28 cellular contexts compared by ENCODE assay signal in the genomic region with DNA sequence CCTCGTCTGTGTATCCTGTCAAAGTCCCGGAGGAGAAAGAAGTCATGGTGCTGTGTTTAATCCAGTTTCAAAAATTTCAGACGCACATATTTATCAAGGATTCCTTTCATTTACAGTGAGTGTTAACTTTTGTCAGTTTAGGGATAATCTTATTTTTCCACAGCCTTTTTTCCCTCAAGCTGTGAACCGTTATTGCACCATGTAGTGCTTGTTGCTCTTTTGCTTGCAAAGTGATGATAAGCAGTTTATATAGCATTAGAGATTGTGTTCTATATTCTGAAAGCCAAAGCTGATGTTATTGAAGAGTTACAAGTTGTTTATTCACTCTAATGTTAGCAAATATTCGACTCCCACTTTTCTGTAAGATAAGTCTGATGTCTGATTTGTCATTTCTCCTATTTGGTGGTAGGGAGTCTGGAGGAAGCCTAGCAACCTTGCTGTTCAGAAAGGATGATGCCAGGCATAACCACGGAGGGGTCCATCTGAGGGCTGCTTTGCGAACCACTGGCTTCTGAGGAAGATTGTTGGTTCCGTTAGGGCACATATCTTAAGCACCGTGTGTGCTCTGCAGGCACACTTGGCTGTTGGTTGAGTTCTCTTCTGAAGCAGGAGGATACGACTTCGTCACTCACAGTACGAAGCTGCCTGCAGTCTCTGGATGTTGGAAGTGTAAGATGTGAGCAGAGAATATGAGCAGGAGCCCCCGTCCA. TPM values are rescaled to one million over a fixed set of nuclear protein-coding genes. Genes with fewer than 3 reads are reported as not detected.
DNase-seq lines count a peak whose midpoint lies in the region; ATAC-seq and TF ChIP-seq lines count a peak whose summit lies in the region.
"Had no signal": no experiment of that assay in that cellular context is flagged by ENCODE, and none has a peak within 500 bp of the region (broad histone marks: within the 10 kb centered on the region; RNA-seq: fewer than 3 reads in every experiment).

No MANE protein-coding gene starts in this region.

- intact Hi-C loops in heart left ventricle (cut with DNase I) = no loop called here
- intact Hi-C loops in right cardiac atrium (cut with DNase I) = no loop called here
- intact Hi-C loops in dorsolateral prefrontal cortex (cut with DNase I) = loop anchor here in 1 of 2 donors (5.0 to 10.0 kb wide), 4 partner anchors 51 to 294 kb away; a partner anchor contains a TSS

- no peak for DNase-seq in heart left ventricle
- no peak for DNase-seq in right cardiac atrium
- DNase-seq in dorsolateral prefrontal cortex = peak in 1 of 10 donors; percentile 14
- peak; percentile 57 for DNase-seq in superior temporal gyrus (ENCODE audit: extremely low spot score)
- DNase-seq in NCI-H1105 (lab: John Stamatoyannopoulos, UW) = no peak
- DNase-seq in T1000 (lab: John Stamatoyannopoulos, UW) = no peak
- no peak for DNase-seq in DMS 273 treated with DMSO at 0.1 percent for 48 hours (lab: John Stamatoyannopoulos, UW)
- DNase-seq: activated CD4-positive, alpha-beta T cell treated with anti-CD3 and anti-CD28 coated beads, Interleukin-2, amount 50 U/mL, for 48 hours; activated CD4-positive, CD25-positive, alpha-beta regulatory T cell treated with anti-CD3 and anti-CD28 coated beads, Interleukin-2, amount 50 U/mL, for 72 hours; activated naive CD4-positive, alpha-beta T cell; activated T-cell treated with anti-CD3 and anti-CD28 coated beads, Interleukin-2, amount 50 U/mL, for 72 hours; body of pancreas; CD4-positive, alpha-beta memory T cell; islet precursor cell; KBM-7; lower lobe of right lung; naive thymus-derived CD8-positive, alpha-beta T cell; NCI-H1105 treated with DMSO at 0.1 percent for 48 hours; NCI-H187 treated with DMSO at 0.1 percent for 48 hours; NCI-H524 treated with DMSO at 0.1 percent for 48 hours; NK-92 treated with Interleukin-12 subunit alpha and Interleukin-12 subunit beta, amount 100 ng/mL, for 24 hours; PC-3; psoas muscle; SHP77; stimulated activated naive B cell treated with anti-CD40 and anti-IgM and Interleukin-4, amounts not matched to agents 10 μg/mL and 1 μg/mL and 100 μg/mL, for 72 hours; T-helper 2 cell had no signal

- peak overlapping the region in 4 of 12 donors; percentile 11 to 68 (median 40) for H3K27ac ChIP-seq in heart left ventricle
- no peak overlapping the region for H3K27ac ChIP-seq in right cardiac atrium (ENCODE audit: low read length)
- peak overlapping the region; percentile 11 to 95 (median 87) for H3K27ac ChIP-seq in dorsolateral prefrontal cortex
- peak overlapping the region; percentile 31 to 72 for H3K27ac ChIP-seq in liver (ENCODE audit: low read depth in 1 of 2, low read length in 2 of 2)
- H3K27ac ChIP-seq: body of pancreas, gastroesophageal sphincter, lower lobe of right lung had no signal

- no peak for TF ChIP-seq RAD21 in liver (IDR thresholded peaks at IDR 0.05)

- no peak for TF ChIP-seq CTCF in heart left ventricle (IDR thresholded peaks at IDR 0.05)
- no peak for TF ChIP-seq CTCF in dorsolateral prefrontal cortex (IDR thresholded peaks at IDR 0.05 in 54 of 56, conservative IDR thresholded peaks at IDR 0.05 in 2 of 56; ENCODE audit: low read depth in 1 of 56, partially characterized antibody in 56 of 56)
- TF ChIP-seq CTCF in liver (IDR thresholded peaks at IDR 0.05; ENCODE audit: low read depth, low read length, missing input control) = no peak

- H3K36me3 ChIP-seq in heart left ventricle (no peaks in the 10 kb centered on the region), liver (ENCODE audit: control insufficient read depth in 4 of 4, insufficient read depth in 3 of 4, low read depth in 1 of 4, low read length in 3 of 4) (no peaks in the 10 kb centered on the region)
- H3K36me3 ChIP-seq: gastroesophageal sphincter, lower lobe of right lung had no signal

- ATAC-seq in heart left ventricle (peak in 3 of 4 donors; percentile 25 to 39 (median 32)), right cardiac atrium (no peak)
- ATAC-seq: activated T-cell treated with anti-CD3 and anti-CD28 coated beads, Interleukin-2, amount 50 U/mL, for 72 hours; body of pancreas; gastroesophageal sphincter; naive thymus-derived CD8-positive, alpha-beta T cell; PC-3; stimulated activated naive B cell treated with anti-CD40 and anti-IgM and Interleukin-4, amounts not matched to agents 10 μg/mL and 1 μg/mL and 100 μg/mL, for 72 hours had no signal

- H3K4me1 ChIP-seq in heart left ventricle = peaks cover 5 to 94% (median 82%) of the 10 kb centered on the region in 12 donors
- peaks cover 14% of the 10 kb centered on the region for H3K4me1 ChIP-seq in right cardiac atrium (ENCODE audit: control insufficient read depth, insufficient read depth, low read length)
- H3K4me1 ChIP-seq in liver (ENCODE audit: control insufficient read depth in 4 of 4, insufficient read depth in 4 of 4, low read length in 3 of 4) = peaks cover 25 to 65% (median 36%) of the 10 kb centered on the region in 4 donors

- no peak for TF ChIP-seq POLR2A in heart left ventricle (IDR thresholded peaks at IDR 0.05)

- H3K27me3 ChIP-seq in heart left ventricle (no peaks in the 10 kb centered on the region), right cardiac atrium (ENCODE audit: control insufficient read depth, insufficient read depth) (no peaks in the 10 kb centered on the region), dorsolateral prefrontal cortex (no peaks in the 10 kb centered on the region), liver (ENCODE audit: control insufficient read depth in 4 of 4, insufficient read depth in 4 of 4, low read length in 3 of 4) (no peaks in the 10 kb centered on the region)
- H3K27me3 ChIP-seq: body of pancreas, gastroesophageal sphincter had no signal

- H3K9ac ChIP-seq in liver (ENCODE audit: low read depth in 1 of 2, low read length in 2 of 2) = no peak overlapping the region

- 41 to 50% (median 48%) methylated on average over 13 of the region's 13 CpGs for WGBS in heart left ventricle, 4 donors
- 61% methylated on average over 13 of the region's 13 CpGs for WGBS in right cardiac atrium
- WGBS in liver = 80% methylated on average over 13 of the region's 13 CpGs

- H3K9me3 ChIP-seq in heart left ventricle (no peaks in the 10 kb centered on the region), right cardiac atrium (ENCODE audit: control insufficient read depth, low read length) (no peaks in the 10 kb centered on the region), liver (ENCODE audit: control insufficient read depth in 4 of 4, low read length in 3 of 4) (no peaks in the 10 kb centered on the region)
- H3K9me3 ChIP-seq: body of pancreas, gastroesophageal sphincter, lower lobe of right lung, psoas muscle had no signal

- H3K4me3 ChIP-seq in heart left ventricle (no peak overlapping the region), right cardiac atrium (ENCODE audit: low read length) (no peak overlapping the region), dorsolateral prefrontal cortex (peak overlapping the region in 54 of 59 donors; percentile 0 to 61 (median 32)), liver (ENCODE audit: low read depth in 1 of 3, low read length in 3 of 3) (no peak overlapping the region)
- H3K4me3 ChIP-seq: body of pancreas, gastroesophageal sphincter, lower lobe of right lung, psoas muscle had no signal

TF ChIP-seq in liver, 16 proteins besides CTCF, POLR2A, EP300 and RAD21:
- TF ChIP-seq FOXA2 (IDR thresholded peaks at IDR 0.05) (no peak), TAF1 (conservative IDR thresholded peaks at IDR 0.05) (no peak), NR2F2 (IDR thresholded peaks at IDR 0.05) (no peak), YY1 (IDR thresholded peaks at IDR 0.05) (no peak), FOXA1 (IDR thresholded peaks at IDR 0.05) (no peak), GABPA (IDR thresholded peaks at IDR 0.05 in 1 of 2, conservative IDR thresholded peaks at IDR 0.05 in 1 of 2) (no peak), HNF4G (IDR thresholded peaks at IDR 0.05) (no peak)
- TF ChIP-seq, protein P1, sequence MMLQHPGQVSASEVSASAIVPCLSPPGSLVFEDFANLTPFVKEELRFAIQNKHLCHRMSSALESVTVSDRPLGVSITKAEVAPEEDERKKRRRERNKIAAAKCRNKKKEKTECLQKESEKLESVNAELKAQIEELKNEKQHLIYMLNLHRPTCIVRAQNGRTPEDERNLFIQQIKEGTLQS (IDR thresholded peaks at IDR 0.05) = no peak
- TF ChIP-seq, protein P2, sequence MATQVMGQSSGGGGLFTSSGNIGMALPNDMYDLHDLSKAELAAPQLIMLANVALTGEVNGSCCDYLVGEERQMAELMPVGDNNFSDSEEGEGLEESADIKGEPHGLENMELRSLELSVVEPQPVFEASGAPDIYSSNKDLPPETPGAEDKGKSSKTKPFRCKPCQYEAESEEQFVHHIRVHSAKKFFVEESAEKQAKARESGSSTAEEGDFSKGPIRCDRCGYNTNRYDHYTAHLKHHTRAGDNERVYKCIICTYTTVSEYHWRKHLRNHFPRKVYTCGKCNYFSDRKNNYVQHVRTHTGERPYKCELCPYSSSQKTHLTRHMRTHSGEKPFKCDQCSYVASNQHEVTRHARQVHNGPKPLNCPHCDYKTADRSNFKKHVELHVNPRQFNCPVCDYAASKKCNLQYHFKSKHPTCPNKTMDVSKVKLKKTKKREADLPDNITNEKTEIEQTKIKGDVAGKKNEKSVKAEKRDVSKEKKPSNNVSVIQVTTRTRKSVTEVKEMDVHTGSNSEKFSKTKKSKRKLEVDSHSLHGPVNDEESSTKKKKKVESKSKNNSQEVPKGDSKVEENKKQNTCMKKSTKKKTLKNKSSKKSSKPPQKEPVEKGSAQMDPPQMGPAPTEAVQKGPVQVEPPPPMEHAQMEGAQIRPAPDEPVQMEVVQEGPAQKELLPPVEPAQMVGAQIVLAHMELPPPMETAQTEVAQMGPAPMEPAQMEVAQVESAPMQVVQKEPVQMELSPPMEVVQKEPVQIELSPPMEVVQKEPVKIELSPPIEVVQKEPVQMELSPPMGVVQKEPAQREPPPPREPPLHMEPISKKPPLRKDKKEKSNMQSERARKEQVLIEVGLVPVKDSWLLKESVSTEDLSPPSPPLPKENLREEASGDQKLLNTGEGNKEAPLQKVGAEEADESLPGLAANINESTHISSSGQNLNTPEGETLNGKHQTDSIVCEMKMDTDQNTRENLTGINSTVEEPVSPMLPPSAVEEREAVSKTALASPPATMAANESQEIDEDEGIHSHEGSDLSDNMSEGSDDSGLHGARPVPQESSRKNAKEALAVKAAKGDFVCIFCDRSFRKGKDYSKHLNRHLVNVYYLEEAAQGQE (IDR thresholded peaks at IDR 0.05) = no peak
- TF ChIP-seq, protein P3, sequence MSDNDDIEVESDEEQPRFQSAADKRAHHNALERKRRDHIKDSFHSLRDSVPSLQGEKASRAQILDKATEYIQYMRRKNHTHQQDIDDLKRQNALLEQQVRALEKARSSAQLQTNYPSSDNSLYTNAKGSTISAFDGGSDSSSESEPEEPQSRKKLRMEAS (IDR thresholded peaks at IDR 0.05) = no peak

RNA-seq across cellular contexts. Expression of a gene that starts 11.7 kb away (rescaled TPM):
- total RNA-seq in heart left ventricle (100 to 1,000 TPM in 1 of 9 donors, 10 to 100 TPM in 8; 39.7 to 106 (median 81.6) TPM), right cardiac atrium (10 to 100 TPM; 63.7 to 72.1 (median 66.8) TPM), dorsolateral prefrontal cortex (100 to 1,000 TPM in 53 of 120 experiments, 10 to 100 TPM in 67; 62.3 to 136 (median 97.7) TPM), liver (10 to 100 TPM; 21.5 to 38.4 TPM)
- polyA plus RNA-seq in heart left ventricle (10 to 100 TPM; 26.4 to 38.6 TPM), right cardiac atrium (27.7 TPM), liver (10 to 100 TPM; 17.6 to 22.0 TPM)

Comparison
In these comparisons a context has a peak if more than half of its experiments do, and no peak if none do; other contexts are left out.
1. ATAC-seq: peak in heart left ventricle (3 of 4); none in right cardiac atrium (0 of 2).
2. H3K4me3 ChIP-seq: peak in dorsolateral prefrontal cortex (54 of 59); none in heart left ventricle (0 of 12), right cardiac atrium (single experiment) and liver (0 of 3).